1 cellular context compared by ENCODE assay signal in the genomic region with DNA sequence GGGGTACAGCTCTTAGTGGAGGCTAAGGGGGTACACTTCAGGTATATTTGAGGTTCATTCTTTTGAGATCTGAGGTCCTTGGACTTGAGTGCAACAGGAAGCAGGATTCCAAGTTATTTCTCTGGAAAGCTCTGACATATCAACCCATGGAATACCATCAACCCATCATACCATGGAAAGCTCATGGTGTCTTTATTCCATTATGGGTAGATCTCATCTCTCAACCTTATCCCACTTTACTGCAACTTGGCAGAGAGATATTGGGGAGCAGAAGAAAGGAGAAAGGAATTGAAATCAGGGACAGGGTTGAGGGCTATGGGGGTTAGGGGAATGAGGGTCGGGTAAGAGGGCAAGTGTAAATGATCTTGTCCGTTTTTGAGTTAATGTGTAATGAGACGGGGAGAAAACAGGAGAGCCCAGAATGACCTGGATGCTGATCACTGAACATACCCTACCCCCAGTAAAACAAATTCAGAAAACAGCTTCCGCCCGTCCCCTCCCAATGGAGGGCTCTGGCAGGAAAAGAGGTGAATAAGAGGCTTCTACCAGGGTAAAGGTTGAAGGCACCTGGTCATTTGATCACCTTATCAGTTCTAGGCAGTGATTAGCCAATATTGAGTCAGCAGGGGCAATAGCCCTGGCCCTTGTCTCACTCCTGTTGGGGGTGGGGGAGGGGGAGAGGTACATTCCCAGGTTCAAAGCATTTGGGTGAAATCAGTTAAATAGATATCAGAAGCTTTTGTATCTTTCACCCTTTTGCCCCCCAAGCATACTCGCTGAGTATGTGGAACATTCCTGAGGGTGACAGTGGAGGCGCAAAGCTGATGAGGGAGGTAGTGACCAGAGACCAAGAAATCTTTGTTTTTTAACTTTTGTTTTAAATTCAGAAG.
A peak's percentile ranks its signal among the peaks of the same experiment; 100 is the strongest.
TF ChIP-seq lines count a peak whose summit lies in the region.

No MANE protein-coding gene starts in this region.

TF ChIP-seq in HepG2, 621 proteins besides CTCF, POLR2A, EP300 and RAD21 (continued from another document and continues in another):
- TF ChIP-seq, protein P1, sequence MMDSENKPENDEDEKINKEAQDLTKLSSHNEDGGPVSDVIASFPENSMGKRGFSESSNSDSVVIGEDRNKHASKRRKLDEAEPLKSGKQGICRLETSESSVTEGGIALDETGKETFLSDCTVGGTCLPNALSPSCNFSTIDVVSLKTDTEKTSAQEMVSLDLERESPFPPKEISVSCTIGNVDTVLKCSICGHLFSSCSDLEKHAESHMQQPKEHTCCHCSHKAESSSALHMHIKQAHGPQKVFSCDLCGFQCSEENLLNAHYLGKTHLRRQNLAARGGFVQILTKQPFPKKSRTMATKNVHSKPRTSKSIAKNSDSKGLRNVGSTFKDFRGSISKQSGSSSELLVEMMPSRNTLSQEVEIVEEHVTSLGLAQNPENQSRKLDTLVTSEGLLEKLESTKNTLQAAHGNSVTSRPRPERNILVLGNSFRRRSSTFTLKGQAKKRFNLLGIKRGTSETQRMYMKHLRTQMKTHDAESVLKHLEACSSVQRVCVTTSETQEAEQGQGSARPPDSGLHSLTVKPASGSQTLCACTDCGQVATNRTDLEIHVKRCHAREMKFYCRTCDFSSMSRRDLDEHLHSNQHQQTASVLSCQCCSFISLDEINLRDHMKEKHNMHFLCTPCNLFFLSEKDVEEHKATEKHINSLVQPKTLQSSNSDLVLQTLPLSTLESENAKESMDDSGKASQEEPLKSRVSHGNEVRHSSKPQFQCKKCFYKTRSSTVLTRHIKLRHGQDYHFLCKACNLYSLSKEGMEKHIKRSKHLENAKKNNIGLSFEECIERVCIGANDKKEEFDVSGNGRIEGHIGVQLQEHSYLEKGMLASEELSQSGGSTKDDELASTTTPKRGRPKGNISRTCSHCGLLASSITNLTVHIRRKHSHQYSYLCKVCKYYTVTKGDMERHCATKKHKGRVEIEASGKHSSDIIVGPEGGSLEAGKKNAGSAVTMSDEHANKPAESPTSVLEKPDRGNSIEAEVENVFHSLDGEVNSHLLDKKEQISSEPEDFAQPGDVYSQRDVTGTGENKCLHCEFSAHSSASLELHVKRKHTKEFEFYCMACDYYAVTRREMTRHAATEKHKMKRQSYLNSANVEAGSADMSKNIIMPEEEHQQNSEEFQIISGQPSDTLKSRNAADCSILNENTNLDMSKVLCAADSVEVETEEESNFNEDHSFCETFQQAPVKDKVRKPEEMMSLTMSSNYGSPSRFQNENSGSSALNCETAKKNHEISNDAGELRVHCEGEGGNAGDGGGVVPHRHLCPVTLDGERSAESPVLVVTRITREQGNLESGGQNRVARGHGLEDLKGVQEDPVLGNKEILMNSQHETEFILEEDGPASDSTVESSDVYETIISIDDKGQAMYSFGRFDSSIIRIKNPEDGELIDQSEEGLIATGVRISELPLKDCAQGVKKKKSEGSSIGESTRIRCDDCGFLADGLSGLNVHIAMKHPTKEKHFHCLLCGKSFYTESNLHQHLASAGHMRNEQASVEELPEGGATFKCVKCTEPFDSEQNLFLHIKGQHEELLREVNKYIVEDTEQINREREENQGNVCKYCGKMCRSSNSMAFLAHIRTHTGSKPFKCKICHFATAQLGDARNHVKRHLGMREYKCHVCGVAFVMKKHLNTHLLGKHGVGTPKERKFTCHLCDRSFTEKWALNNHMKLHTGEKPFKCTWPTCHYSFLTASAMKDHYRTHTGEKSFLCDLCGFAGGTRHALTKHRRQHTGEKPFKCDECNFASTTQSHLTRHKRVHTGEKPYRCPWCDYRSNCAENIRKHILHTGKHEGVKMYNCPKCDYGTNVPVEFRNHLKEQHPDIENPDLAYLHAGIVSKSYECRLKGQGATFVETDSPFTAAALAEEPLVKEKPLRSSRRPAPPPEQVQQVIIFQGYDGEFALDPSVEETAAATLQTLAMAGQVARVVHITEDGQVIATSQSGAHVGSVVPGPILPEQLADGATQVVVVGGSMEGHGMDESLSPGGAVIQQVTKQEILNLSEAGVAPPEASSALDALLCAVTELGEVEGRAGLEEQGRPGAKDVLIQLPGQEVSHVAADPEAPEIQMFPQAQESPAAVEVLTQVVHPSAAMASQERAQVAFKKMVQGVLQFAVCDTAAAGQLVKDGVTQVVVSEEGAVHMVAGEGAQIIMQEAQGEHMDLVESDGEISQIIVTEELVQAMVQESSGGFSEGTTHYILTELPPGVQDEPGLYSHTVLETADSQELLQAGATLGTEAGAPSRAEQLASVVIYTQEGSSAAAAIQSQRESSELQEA (CRISPR knock-in tag; IDR thresholded peaks at IDR 0.05; ENCODE audit: not compliant biosample characterization), result no peak
- TF ChIP-seq KAT8 (CRISPR knock-in tag; IDR thresholded peaks at IDR 0.05), result peak; percentile 48
- no peak for TF ChIP-seq NKX3-1 (CRISPR knock-in tag; IDR thresholded peaks at IDR 0.05)
- no peak for TF ChIP-seq ZSCAN20 (CRISPR knock-in tag; IDR thresholded peaks at IDR 0.05; ENCODE audit: borderline replicate concordance)
- TF ChIP-seq PHF5A (CRISPR knock-in tag; IDR thresholded peaks at IDR 0.05; ENCODE audit: low read depth, unreplicated experiment), result no peak
- TF ChIP-seq MAFK (conservative IDR thresholded peaks at IDR 0.05 in 1 of 2, IDR thresholded peaks at IDR 0.05 in 1 of 2; ENCODE audit: low read length in 2 of 2), result 0 out of 4 replicates have a peak, but pooled peaks have one; percentile 0 to 4
- TF ChIP-seq ZNF143 (CRISPR knock-in tag; IDR thresholded peaks at IDR 0.05), result no peak
- TF ChIP-seq ISX (CRISPR knock-in tag; conservative IDR thresholded peaks at IDR 0.05), result no peak
- TF ChIP-seq MEIS1 (CRISPR knock-in tag; IDR thresholded peaks at IDR 0.05; ENCODE audit: borderline replicate concordance), result no peak
- TF ChIP-seq MXI1 (IDR thresholded peaks at IDR 0.05; ENCODE audit: borderline replicate concordance, low read depth, low read length), result no peak; the same call in 2 of the 3 replicates
- TF ChIP-seq, protein P2, sequence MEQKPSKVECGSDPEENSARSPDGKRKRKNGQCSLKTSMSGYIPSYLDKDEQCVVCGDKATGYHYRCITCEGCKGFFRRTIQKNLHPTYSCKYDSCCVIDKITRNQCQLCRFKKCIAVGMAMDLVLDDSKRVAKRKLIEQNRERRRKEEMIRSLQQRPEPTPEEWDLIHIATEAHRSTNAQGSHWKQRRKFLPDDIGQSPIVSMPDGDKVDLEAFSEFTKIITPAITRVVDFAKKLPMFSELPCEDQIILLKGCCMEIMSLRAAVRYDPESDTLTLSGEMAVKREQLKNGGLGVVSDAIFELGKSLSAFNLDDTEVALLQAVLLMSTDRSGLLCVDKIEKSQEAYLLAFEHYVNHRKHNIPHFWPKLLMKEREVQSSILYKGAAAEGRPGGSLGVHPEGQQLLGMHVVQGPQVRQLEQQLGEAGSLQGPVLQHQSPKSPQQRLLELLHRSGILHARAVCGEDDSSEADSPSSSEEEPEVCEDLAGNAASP (CRISPR knock-in tag; IDR thresholded peaks at IDR 0.05; ENCODE audit: borderline replicate concordance), result peak; percentile 92
- no peak for TF ChIP-seq CBFB (CRISPR knock-in tag; IDR thresholded peaks at IDR 0.05)
- peak; percentile 27; the same call in 1 of the 2 replicates for TF ChIP-seq NFYC (CRISPR knock-in tag; IDR thresholded peaks at IDR 0.05)
- TF ChIP-seq ZFYVE20 (CRISPR knock-in tag; IDR thresholded peaks at IDR 0.05; ENCODE audit: borderline replicate concordance, low read depth), result no peak
- TF ChIP-seq, protein P3, sequence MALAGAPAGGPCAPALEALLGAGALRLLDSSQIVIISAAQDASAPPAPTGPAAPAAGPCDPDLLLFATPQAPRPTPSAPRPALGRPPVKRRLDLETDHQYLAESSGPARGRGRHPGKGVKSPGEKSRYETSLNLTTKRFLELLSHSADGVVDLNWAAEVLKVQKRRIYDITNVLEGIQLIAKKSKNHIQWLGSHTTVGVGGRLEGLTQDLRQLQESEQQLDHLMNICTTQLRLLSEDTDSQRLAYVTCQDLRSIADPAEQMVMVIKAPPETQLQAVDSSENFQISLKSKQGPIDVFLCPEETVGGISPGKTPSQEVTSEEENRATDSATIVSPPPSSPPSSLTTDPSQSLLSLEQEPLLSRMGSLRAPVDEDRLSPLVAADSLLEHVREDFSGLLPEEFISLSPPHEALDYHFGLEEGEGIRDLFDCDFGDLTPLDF (CRISPR knock-in tag; IDR thresholded peaks at IDR 0.05), result no peak
- TF ChIP-seq, protein P4, sequence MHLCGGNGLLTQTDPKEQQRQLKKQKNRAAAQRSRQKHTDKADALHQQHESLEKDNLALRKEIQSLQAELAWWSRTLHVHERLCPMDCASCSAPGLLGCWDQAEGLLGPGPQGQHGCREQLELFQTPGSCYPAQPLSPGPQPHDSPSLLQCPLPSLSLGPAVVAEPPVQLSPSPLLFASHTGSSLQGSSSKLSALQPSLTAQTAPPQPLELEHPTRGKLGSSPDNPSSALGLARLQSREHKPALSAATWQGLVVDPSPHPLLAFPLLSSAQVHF (CRISPR knock-in tag; IDR thresholded peaks at IDR 0.05), result no peak
- TF ChIP-seq, protein P5, sequence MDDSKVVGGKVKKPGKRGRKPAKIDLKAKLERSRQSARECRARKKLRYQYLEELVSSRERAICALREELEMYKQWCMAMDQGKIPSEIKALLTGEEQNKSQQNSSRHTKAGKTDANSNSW (CRISPR knock-in tag; IDR thresholded peaks at IDR 0.05; ENCODE audit: borderline replicate concordance), result no peak
- TF ChIP-seq, protein P6, sequence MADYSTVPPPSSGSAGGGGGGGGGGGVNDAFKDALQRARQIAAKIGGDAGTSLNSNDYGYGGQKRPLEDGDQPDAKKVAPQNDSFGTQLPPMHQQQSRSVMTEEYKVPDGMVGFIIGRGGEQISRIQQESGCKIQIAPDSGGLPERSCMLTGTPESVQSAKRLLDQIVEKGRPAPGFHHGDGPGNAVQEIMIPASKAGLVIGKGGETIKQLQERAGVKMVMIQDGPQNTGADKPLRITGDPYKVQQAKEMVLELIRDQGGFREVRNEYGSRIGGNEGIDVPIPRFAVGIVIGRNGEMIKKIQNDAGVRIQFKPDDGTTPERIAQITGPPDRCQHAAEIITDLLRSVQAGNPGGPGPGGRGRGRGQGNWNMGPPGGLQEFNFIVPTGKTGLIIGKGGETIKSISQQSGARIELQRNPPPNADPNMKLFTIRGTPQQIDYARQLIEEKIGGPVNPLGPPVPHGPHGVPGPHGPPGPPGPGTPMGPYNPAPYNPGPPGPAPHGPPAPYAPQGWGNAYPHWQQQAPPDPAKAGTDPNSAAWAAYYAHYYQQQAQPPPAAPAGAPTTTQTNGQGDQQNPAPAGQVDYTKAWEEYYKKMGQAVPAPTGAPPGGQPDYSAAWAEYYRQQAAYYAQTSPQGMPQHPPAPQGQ (CRISPR knock-in tag; IDR thresholded peaks at IDR 0.05; ENCODE audit: borderline replicate concordance), result no peak
- no peak; the same call in 1 of the 2 replicates for TF ChIP-seq DR1 (CRISPR knock-in tag; IDR thresholded peaks at IDR 0.05)
- TF ChIP-seq ZNF10 (CRISPR knock-in tag; IDR thresholded peaks at IDR 0.05; ENCODE audit: borderline replicate concordance, low read depth), result no peak
- no peak for TF ChIP-seq NFATC3 (CRISPR knock-in tag; IDR thresholded peaks at IDR 0.05)
- no peak for TF ChIP-seq ZNF354B (CRISPR knock-in tag; IDR thresholded peaks at IDR 0.05)
- 0 out of 2 replicates have a peak, but pooled peaks have one; percentile 12 for TF ChIP-seq ELF1 (CRISPR knock-in tag; IDR thresholded peaks at IDR 0.05)
- no peak for TF ChIP-seq ZNF766 (CRISPR knock-in tag; IDR thresholded peaks at IDR 0.05; ENCODE audit: borderline replicate concordance)
- TF ChIP-seq ZFX (CRISPR knock-in tag; IDR thresholded peaks at IDR 0.05; ENCODE audit: low read depth), result no peak
- peak; percentile 78; the same call in 1 of the 2 replicates for TF ChIP-seq ZNF232 (CRISPR knock-in tag; IDR thresholded peaks at IDR 0.05; ENCODE audit: borderline replicate concordance)
- TF ChIP-seq ZNF556 (CRISPR knock-in tag; IDR thresholded peaks at IDR 0.05; ENCODE audit: borderline replicate concordance), result 0 out of 2 replicates have a peak, but pooled peaks have one; percentile 41
- no peak; the same call in 1 of the 2 replicates for TF ChIP-seq ZSCAN22 (CRISPR knock-in tag; IDR thresholded peaks at IDR 0.05)
- TF ChIP-seq, protein P7, sequence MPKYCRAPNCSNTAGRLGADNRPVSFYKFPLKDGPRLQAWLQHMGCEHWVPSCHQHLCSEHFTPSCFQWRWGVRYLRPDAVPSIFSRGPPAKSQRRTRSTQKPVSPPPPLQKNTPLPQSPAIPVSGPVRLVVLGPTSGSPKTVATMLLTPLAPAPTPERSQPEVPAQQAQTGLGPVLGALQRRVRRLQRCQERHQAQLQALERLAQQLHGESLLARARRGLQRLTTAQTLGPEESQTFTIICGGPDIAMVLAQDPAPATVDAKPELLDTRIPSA (CRISPR knock-in tag; IDR thresholded peaks at IDR 0.05; ENCODE audit: borderline replicate concordance), result no peak
- no peak for TF ChIP-seq ZNF326 (CRISPR knock-in tag; IDR thresholded peaks at IDR 0.05; ENCODE audit: borderline replicate concordance)
- TF ChIP-seq, protein P8, sequence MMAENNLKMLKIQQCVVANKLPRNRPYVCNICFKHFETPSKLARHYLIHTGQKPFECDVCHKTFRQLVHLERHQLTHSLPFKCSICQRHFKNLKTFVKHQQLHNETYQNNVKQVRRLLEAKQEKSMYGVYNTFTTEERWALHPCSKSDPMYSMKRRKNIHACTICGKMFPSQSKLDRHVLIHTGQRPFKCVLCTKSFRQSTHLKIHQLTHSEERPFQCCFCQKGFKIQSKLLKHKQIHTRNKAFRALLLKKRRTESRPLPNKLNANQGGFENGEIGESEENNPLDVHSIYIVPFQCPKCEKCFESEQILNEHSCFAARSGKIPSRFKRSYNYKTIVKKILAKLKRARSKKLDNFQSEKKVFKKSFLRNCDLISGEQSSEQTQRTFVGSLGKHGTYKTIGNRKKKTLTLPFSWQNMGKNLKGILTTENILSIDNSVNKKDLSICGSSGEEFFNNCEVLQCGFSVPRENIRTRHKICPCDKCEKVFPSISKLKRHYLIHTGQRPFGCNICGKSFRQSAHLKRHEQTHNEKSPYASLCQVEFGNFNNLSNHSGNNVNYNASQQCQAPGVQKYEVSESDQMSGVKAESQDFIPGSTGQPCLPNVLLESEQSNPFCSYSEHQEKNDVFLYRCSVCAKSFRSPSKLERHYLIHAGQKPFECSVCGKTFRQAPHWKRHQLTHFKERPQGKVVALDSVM (CRISPR knock-in tag; IDR thresholded peaks at IDR 0.05), result no peak
- TF ChIP-seq, protein P9, sequence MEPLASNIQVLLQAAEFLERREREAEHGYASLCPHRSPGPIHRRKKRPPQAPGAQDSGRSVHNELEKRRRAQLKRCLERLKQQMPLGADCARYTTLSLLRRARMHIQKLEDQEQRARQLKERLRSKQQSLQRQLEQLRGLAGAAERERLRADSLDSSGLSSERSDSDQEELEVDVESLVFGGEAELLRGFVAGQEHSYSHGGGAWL (CRISPR knock-in tag; IDR thresholded peaks at IDR 0.05), result no peak
- TF ChIP-seq, protein P10, sequence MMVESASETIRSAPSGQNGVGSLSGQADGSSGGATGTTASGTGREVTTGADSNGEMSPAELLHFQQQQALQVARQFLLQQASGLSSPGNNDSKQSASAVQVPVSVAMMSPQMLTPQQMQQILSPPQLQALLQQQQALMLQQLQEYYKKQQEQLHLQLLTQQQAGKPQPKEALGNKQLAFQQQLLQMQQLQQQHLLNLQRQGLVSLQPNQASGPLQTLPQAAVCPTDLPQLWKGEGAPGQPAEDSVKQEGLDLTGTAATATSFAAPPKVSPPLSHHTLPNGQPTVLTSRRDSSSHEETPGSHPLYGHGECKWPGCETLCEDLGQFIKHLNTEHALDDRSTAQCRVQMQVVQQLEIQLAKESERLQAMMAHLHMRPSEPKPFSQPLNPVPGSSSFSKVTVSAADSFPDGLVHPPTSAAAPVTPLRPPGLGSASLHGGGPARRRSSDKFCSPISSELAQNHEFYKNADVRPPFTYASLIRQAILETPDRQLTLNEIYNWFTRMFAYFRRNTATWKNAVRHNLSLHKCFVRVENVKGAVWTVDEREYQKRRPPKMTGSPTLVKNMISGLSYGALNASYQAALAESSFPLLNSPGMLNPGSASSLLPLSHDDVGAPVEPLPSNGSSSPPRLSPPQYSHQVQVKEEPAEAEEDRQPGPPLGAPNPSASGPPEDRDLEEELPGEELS (CRISPR knock-in tag; IDR thresholded peaks at IDR 0.05), result peak; percentile 94
- TF ChIP-seq GFI1 (CRISPR knock-in tag; IDR thresholded peaks at IDR 0.05; ENCODE audit: borderline replicate concordance), result peak; percentile 99
- no peak for TF ChIP-seq ZNF337 (CRISPR knock-in tag; IDR thresholded peaks at IDR 0.05; ENCODE audit: borderline replicate concordance, low read depth)
- TF ChIP-seq ZNF782 (CRISPR knock-in tag; IDR thresholded peaks at IDR 0.05; ENCODE audit: borderline replicate concordance), result no peak
- no peak for TF ChIP-seq ZNF713 (CRISPR knock-in tag; IDR thresholded peaks at IDR 0.05)
